9 cellular contexts compared by ENCODE assay signal in the genomic region with DNA sequence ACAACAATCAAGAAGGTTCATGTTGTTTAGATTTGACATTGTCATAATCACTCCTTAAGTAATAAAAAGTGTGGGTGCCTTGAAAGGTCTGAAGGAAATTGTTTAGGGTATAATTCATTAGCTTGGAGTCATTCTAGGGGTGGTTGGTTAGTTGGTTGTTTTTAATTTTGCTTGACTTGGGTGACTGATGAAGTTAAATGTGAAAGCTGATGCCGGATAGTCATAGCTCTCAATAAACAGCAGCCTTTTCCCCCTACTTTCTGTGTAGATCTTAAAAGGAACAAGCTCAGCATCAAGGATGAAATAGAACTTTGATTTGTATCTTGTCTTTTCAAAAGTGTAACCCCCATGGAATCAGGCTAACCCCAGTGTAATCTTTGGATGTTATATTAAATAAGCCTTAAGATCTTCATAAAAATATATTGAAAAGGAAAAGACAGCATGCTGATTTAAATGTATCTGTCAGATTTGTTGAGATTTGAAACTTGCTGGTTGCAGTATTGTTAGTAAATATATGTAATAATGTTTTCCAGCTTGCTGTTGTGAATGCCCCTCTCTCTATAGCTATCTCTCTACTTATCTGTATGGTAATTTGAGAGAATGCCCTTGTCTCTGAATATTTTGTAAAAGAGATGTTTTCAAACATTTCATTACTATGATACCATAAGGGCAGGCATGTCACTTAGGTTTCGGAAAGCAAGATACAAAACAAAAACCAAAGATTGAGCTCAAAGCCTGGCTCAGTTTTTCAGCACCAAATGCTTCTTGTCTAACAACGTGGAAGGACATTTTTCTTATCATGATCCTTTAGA.
DNase-seq lines count a peak whose midpoint lies in the region; ATAC-seq and TF ChIP-seq lines count a peak whose summit lies in the region.
"Had no signal": no experiment of that assay in that cellular context is flagged by ENCODE, and none has a peak within 500 bp of the region (broad histone marks: within the 10 kb centered on the region; RNA-seq: fewer than 3 reads in every experiment).

No MANE protein-coding gene starts in this region.

- H2AFZ ChIP-seq in MM.1S (ENCODE audit: low read length), result no peak overlapping the region

- H3K27ac ChIP-seq in MM.1S (ENCODE audit: low read length) (peak overlapping the region; percentile 94), duodenal mucosa (ENCODE audit: low read depth, low read length) (peak overlapping the region; percentile 87)

- peaks cover 36% of the 10 kb centered on the region for H3K36me3 Mint-ChIP-seq in nephron progenitor cell (ENCODE audit: low read depth)

- POLR2A ChIA-PET in GM10248 (lab: Yijun Ruan, JAX), result interaction anchor here (0.6 kb wide), 1 partner anchor 111 kb away, joined by 3 read pairs; no protein-coding TSS in a partner anchor

- H3K9me3 Mint-ChIP-seq in nephron progenitor cell, result peaks cover 25% of the 10 kb centered on the region

- no peak for TF ChIP-seq CTCF in AG10803 (conservative IDR thresholded peaks at IDR 0.05; ENCODE audit: low read length)
- no peak for TF ChIP-seq CTCF in MM.1S (IDR thresholded peaks at IDR 0.05; ENCODE audit: low read length)
- no peak for TF ChIP-seq CTCF in nephron progenitor cell (IDR thresholded peaks at IDR 0.05)
- TF ChIP-seq CTCF in GM10248 (IDR thresholded peaks at IDR 0.05; ENCODE audit: control extremely low read depth, extremely low read depth, low read depth, missing control alignments), result no peak

- H3K79me2 ChIP-seq in MM.1S (ENCODE audit: low read length), result peaks cover 88% of the 10 kb centered on the region

- no peaks in the 10 kb centered on the region for H3K9me2 ChIP-seq in MM.1S (replicated peaks; ENCODE audit: insufficient read depth, low read length)

- peaks cover 67% of the 10 kb centered on the region for H3F3A ChIP-seq in MM.1S (ENCODE audit: insufficient read depth, low read length)

- DNase-seq in AG10803 (ENCODE audit: low read depth) (no peak), MM.1S (peak; percentile 62), nephron progenitor cell (no peak), Kasumi-1 (lab: John Stamatoyannopoulos, UW) (no peak), GM19238 (ENCODE audit: insufficient read length, low spot score) (no peak), GM10248 (ENCODE audit: extremely low spot score) (no peak)
- DNase-seq: NCI-H1694 treated with DMSO at 0.1 percent for 48 hours had no signal

- H3K4me2 ChIP-seq in MM.1S (ENCODE audit: low read depth, low read length), result peak overlapping the region; percentile 71

- H3K9ac ChIP-seq in MM.1S (ENCODE audit: low read length) (peak overlapping the region; percentile 96), duodenal mucosa (ENCODE audit: low read depth in 1 of 2, low read length in 2 of 2) (peak overlapping the region; percentile 73 to 78)

- no peaks in the 10 kb centered on the region for H3K27me3 Mint-ChIP-seq in nephron progenitor cell (ENCODE audit: low read depth, poor library complexity)

- peak overlapping the region; percentile 87 for H3K4me3 Mint-ChIP-seq in nephron progenitor cell

- H3K36me3 ChIP-seq in MM.1S (replicated peaks; ENCODE audit: insufficient read depth, low read length) (peaks cover 9% of the 10 kb centered on the region), duodenal mucosa (ENCODE audit: control insufficient read depth in 1 of 2, insufficient read depth in 2 of 2, low read length in 2 of 2) (peaks cover 15 to 16% of the 10 kb centered on the region in 2 donors)

- no peak for ATAC-seq in HG03135 (IDR thresholded peaks at IDR 0.05; ENCODE audit: unreplicated experiment)

- H3K9me3 ChIP-seq in MM.1S (replicated peaks; ENCODE audit: insufficient read depth, low read length), result no peaks in the 10 kb centered on the region
- H3K9me3 ChIP-seq in duodenal mucosa (ENCODE audit: control insufficient read depth in 1 of 2, low read length in 2 of 2), result no peaks in the 10 kb centered on the region

- H3K4me3 ChIP-seq in AG10803 (ENCODE audit: low read length) (peak overlapping the region; percentile 90), MM.1S (ENCODE audit: low read length) (peak overlapping the region; percentile 72), duodenal mucosa (ENCODE audit: low read depth in 1 of 2, low read length in 2 of 2) (peak overlapping the region; percentile 69 to 72)

- H4K20me1 ChIP-seq in MM.1S (ENCODE audit: insufficient read depth, low read length), result no peaks in the 10 kb centered on the region

- H3K27me3 ChIP-seq in MM.1S (replicated peaks; ENCODE audit: insufficient read depth, low read length), result no peaks in the 10 kb centered on the region
- H3K27me3 ChIP-seq in duodenal mucosa (ENCODE audit: control insufficient read depth in 1 of 2, insufficient read depth in 2 of 2, low read length in 2 of 2), result no peaks in the 10 kb centered on the region

- peak overlapping the region; percentile 96 for H3K27ac Mint-ChIP-seq in nephron progenitor cell

- H3K4me1 ChIP-seq in MM.1S (ENCODE audit: low read length) (peaks cover 58% of the 10 kb centered on the region), duodenal mucosa (ENCODE audit: control insufficient read depth in 1 of 2, insufficient read depth in 2 of 2, low read length in 2 of 2) (peaks cover 49 to 70% of the 10 kb centered on the region in 2 donors)

- CTCF ChIA-PET in GM10248 (lab: Yijun Ruan, JAX), result interaction anchor here (0.8 to 18.5 kb wide), 9 partner anchors 12 to 198 kb away, joined by 3 to 245 read pairs (median 4); no protein-coding TSS in a partner anchor

- H3K4me1 Mint-ChIP-seq in nephron progenitor cell, result peaks cover 98% of the 10 kb centered on the region
